In genomic region chr17:75012320-75013076, GRCh38 we compare ENCODE assay signal across 1 cellular context.
TF ChIP-seq lines count a peak whose summit lies in the region.

Gene MRPL58, plus strand, starts transcription at chr17:75012670. Its CDS starts 17 bp downstream, at chr17:75012687.

TF ChIP-seq in HepG2, 621 proteins besides CTCF, POLR2A, EP300 and RAD21 (continued from another document and continues in another):
- TF ChIP-seq ZNF609 (CRISPR knock-in tag; IDR thresholded peaks at IDR 0.05; ENCODE audit: borderline replicate concordance), result peak; percentile 85
- TF ChIP-seq ZNF354B (CRISPR knock-in tag; IDR thresholded peaks at IDR 0.05), result no peak
- TF ChIP-seq AGO1 (IDR thresholded peaks at IDR 0.05; ENCODE audit: low read depth, low read length, poor library complexity, severe bottlenecking), result peak; percentile 74
- TF ChIP-seq RARG (CRISPR knock-in tag; IDR thresholded peaks at IDR 0.05; ENCODE audit: low read depth), result peak; percentile 98; the same call in 1 of the 2 replicates
- TF ChIP-seq BCLAF1 (IDR thresholded peaks at IDR 0.05), result no peak
- peak; percentile 95; the same call in 1 of the 2 replicates for TF ChIP-seq NFKBIZ (CRISPR knock-in tag; IDR thresholded peaks at IDR 0.05)
- TF ChIP-seq TCF7L2 (IDR thresholded peaks at IDR 0.05; ENCODE audit: low read depth, low read length), result no peak
- peak; percentile 88 for TF ChIP-seq ZNF768 (CRISPR knock-in tag; IDR thresholded peaks at IDR 0.05)
- peak; percentile 96 for TF ChIP-seq ZNF777 (CRISPR knock-in tag; IDR thresholded peaks at IDR 0.05)
- no peak for TF ChIP-seq ZNF326 (CRISPR knock-in tag; IDR thresholded peaks at IDR 0.05; ENCODE audit: borderline replicate concordance)
- TF ChIP-seq PRDM15 (CRISPR knock-in tag; IDR thresholded peaks at IDR 0.05), result peak; percentile 68; the same call in 1 of the 2 replicates
- peak; percentile 78 for TF ChIP-seq CEBPG (CRISPR knock-in tag; IDR thresholded peaks at IDR 0.05)
- peak; percentile 97; the same call in 1 of the 2 replicates for TF ChIP-seq STAT6 (CRISPR knock-in tag; IDR thresholded peaks at IDR 0.05; ENCODE audit: borderline replicate concordance)
- peak; percentile 97 for TF ChIP-seq ZFP90 (CRISPR knock-in tag; IDR thresholded peaks at IDR 0.05; ENCODE audit: borderline replicate concordance)
- TF ChIP-seq RBM22 (optimal IDR thresholded peaks at IDR 0.05; ENCODE audit: low read length), result no peak
- no peak for TF ChIP-seq ATRX (CRISPR knock-in tag; IDR thresholded peaks at IDR 0.05; ENCODE audit: borderline replicate concordance)
- TF ChIP-seq GLI4 (CRISPR knock-in tag; IDR thresholded peaks at IDR 0.05; ENCODE audit: borderline replicate concordance), result peak; percentile 77; the same call in 1 of the 2 replicates
- TF ChIP-seq ZMYM4 (CRISPR knock-in tag; IDR thresholded peaks at IDR 0.05), result peak; percentile 95
- no peak for TF ChIP-seq ZUFSP (CRISPR knock-in tag; IDR thresholded peaks at IDR 0.05; ENCODE audit: borderline replicate concordance)
- peak; percentile 97 for TF ChIP-seq ZSCAN30 (CRISPR knock-in tag; IDR thresholded peaks at IDR 0.05)
- peak; percentile 82 for TF ChIP-seq SRF (IDR thresholded peaks at IDR 0.05; ENCODE audit: low read depth, low read length)
- TF ChIP-seq ZNF264 (CRISPR knock-in tag; IDR thresholded peaks at IDR 0.05), result peak; percentile 96
- peak; percentile 91; the same call in 1 of the 2 replicates for TF ChIP-seq ZNF224 (CRISPR knock-in tag; IDR thresholded peaks at IDR 0.05)
- TF ChIP-seq ATF2 (CRISPR knock-in tag; IDR thresholded peaks at IDR 0.05), result peak; percentile 97
- TF ChIP-seq SNAPC5 (CRISPR knock-in tag; IDR thresholded peaks at IDR 0.05; ENCODE audit: borderline replicate concordance), result no peak
- no peak for TF ChIP-seq KLF9 (CRISPR knock-in tag; IDR thresholded peaks at IDR 0.05; ENCODE audit: low read depth)
- no peak for TF ChIP-seq SRSF9 (IDR thresholded peaks at IDR 0.05; ENCODE audit: borderline replicate concordance, insufficient read depth, low read depth, low read length, poor library complexity, severe bottlenecking)
- TF ChIP-seq CREBL2 (CRISPR knock-in tag; IDR thresholded peaks at IDR 0.05; ENCODE audit: borderline replicate concordance), result no peak
- TF ChIP-seq NR2F2 (IDR thresholded peaks at IDR 0.05; ENCODE audit: borderline replicate concordance, low read depth), result peak; percentile 50; the same call in 1 of the 2 replicates
- TF ChIP-seq JUN (CRISPR knock-in tag; IDR thresholded peaks at IDR 0.05), result peak; percentile 8; the same call in 1 of the 2 replicates
- TF ChIP-seq NCOA1 (CRISPR knock-in tag; IDR thresholded peaks at IDR 0.05), result peak; percentile 93
- peak; percentile 99 for TF ChIP-seq MED8 (CRISPR knock-in tag; IDR thresholded peaks at IDR 0.05; ENCODE audit: insufficient replicate concordance)
- peak; percentile 95 for TF ChIP-seq KLF13 (CRISPR knock-in tag; IDR thresholded peaks at IDR 0.05)
- 0 out of 2 replicates have a peak, but pooled peaks have one; percentile 50 for TF ChIP-seq FLYWCH1 (CRISPR knock-in tag; IDR thresholded peaks at IDR 0.05)
- peak; percentile 94; the same call in 1 of the 2 replicates for TF ChIP-seq ZNF569 (CRISPR knock-in tag; IDR thresholded peaks at IDR 0.05; ENCODE audit: borderline replicate concordance)
- TF ChIP-seq ZBTB7A (CRISPR knock-in tag; IDR thresholded peaks at IDR 0.05), result peak; percentile 93
- TF ChIP-seq ZNF878 (CRISPR knock-in tag; IDR thresholded peaks at IDR 0.05), result peak; percentile 73
- TF ChIP-seq ZFP82 (CRISPR knock-in tag; IDR thresholded peaks at IDR 0.05; ENCODE audit: borderline replicate concordance), result peak; percentile 76; the same call in 1 of the 2 replicates
- peak; percentile 100 for TF ChIP-seq TAF1 (CRISPR knock-in tag; IDR thresholded peaks at IDR 0.05)
